ENCODE assay signal across 19 cellular contexts in the genomic region with DNA sequence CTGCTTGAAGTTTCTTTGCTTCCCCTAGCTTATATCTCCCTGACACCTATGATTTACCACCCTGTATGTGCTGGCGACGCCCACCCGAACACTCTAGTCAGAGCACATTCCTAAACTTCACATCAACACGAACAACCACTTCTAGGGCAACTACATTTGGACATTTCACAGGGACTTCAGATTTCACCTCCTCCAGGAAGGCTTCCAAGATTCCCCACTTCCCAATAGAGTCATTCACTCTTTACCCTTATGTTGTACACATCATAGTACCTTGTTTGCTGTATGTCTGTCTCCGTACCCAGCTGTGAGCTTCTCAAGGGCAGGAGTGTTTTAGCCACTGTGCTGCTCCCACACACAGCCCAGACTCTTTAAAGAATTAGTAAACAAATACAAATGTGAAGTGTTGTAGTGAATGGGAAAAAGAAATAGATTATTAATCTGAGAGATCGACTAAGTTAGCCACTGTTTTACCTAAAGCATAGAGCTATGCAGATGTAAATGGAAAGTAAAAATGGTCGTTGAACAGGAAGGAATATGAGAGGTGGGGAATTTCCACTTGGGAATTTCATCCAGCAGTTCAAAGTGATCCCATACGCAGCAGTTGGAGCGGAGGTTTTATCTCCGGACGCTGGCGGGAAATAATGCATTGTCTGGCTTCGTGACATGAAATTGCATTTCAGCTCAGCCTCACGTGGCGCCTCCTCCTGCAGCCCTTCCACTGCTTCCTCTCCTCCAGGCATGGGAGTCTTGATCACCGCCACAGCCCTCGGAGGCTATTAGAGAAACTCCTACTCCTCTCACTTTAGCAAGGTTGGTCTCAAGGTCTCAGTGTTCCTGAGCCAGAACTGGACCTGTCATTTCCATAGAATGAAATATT.
DNase-seq lines count a peak whose midpoint lies in the region; ATAC-seq, FAIRE-seq and TF ChIP-seq lines count a peak whose summit lies in the region.
"Had no signal": no experiment of that assay in that cellular context is flagged by ENCODE, and none has a peak within 500 bp of the region (broad histone marks: within the 10 kb centered on the region; RNA-seq: fewer than 3 reads in every experiment).

No MANE protein-coding gene starts in this region.

- H3F3A ChIP-seq in neural cell (ENCODE audit: insufficient read depth, low read length, poor library complexity, severe bottlenecking): no peaks in the 10 kb centered on the region

- TF ChIP-seq EP300 in HepG2 (IDR thresholded peaks at IDR 0.05; ENCODE audit: low read depth in 2 of 2, low read length in 2 of 2) (no peak), HepG2 (CRISPR knock-in tag; IDR thresholded peaks at IDR 0.05; ENCODE audit: borderline replicate concordance) (no peak), neural cell (conservative IDR thresholded peaks at IDR 0.05; ENCODE audit: poor library complexity, severe bottlenecking) (no peak)

- ATAC-seq in HepG2: no peak
- no peak for ATAC-seq in GM19328 (IDR thresholded peaks at IDR 0.05; ENCODE audit: unreplicated experiment)
- ATAC-seq: gastrocnemius medialis had no signal

- H3K4me1 ChIP-seq in liver (ENCODE audit: control insufficient read depth in 4 of 4, insufficient read depth in 4 of 4, low read length in 3 of 4): no peaks in the 10 kb centered on the region
- H3K4me1 ChIP-seq in HepG2 (ENCODE audit: insufficient read depth, low read length): no peaks in the 10 kb centered on the region
- H3K4me1 ChIP-seq: BE2C had no signal

- peak overlapping the region; percentile 7 to 38 for H3K27ac ChIP-seq in liver (ENCODE audit: low read depth in 1 of 2, low read length in 2 of 2)
- H3K27ac ChIP-seq in HepG2 (ENCODE audit: extremely low read length, insufficient read depth, low read length): no peak overlapping the region
- no peak overlapping the region for H3K27ac ChIP-seq in neural cell (ENCODE audit: low read length)
- H3K27ac ChIP-seq: tibial nerve, VCaP had no signal

- H3K27me3 ChIP-seq in liver (ENCODE audit: control insufficient read depth in 4 of 4, insufficient read depth in 4 of 4, low read length in 3 of 4): no peaks in the 10 kb centered on the region
- no peaks in the 10 kb centered on the region for H3K27me3 ChIP-seq in HepG2 (ENCODE audit: control insufficient read depth in 1 of 2, insufficient read depth in 2 of 2, low read length in 2 of 2)
- no peaks in the 10 kb centered on the region for H3K27me3 ChIP-seq in neural cell (ENCODE audit: insufficient read depth, low read depth, low read length)
- H3K27me3 ChIP-seq: gastrocnemius medialis, tibial nerve had no signal

- CTCF ChIA-PET in HepG2 (lab: Yijun Ruan, JAX; ENCODE audit: low intra/inter-chr PET ratio, low total read pairs): no interaction called here

- POLR2A ChIA-PET in HepG2 (lab: Yijun Ruan, JAX): interaction anchor here (0.7 kb wide), 1 partner anchor 13 kb away, joined by 3 read pairs; no protein-coding TSS in a partner anchor

- H3K9ac ChIP-seq in liver (ENCODE audit: low read depth in 1 of 2, low read length in 2 of 2): no peak overlapping the region
- H3K9ac ChIP-seq in HepG2 (ENCODE audit: insufficient read depth, low read depth, low read length): no peak overlapping the region
- no peak overlapping the region for H3K9ac ChIP-seq in neural cell (ENCODE audit: low read length)

- intact Hi-C loops in HepG2 (cut with micrococcal nuclease; ENCODE audit: unreplicated experiment): no loop called here

- in situ Hi-C loops in HepG2 (cut with HindIII; ENCODE audit: extremely low pct_ligation_motif_present, low pct_unique_long_range_greater_than_20kb): no loop called here

- H4K20me1 ChIP-seq in HepG2 (ENCODE audit: insufficient read depth, low read length): no peaks in the 10 kb centered on the region
- H4K20me1 ChIP-seq in neural cell (ENCODE audit: insufficient read depth): no peaks in the 10 kb centered on the region

- no peaks in the 10 kb centered on the region for H3K9me2 ChIP-seq in neural cell (ENCODE audit: insufficient read depth, low read length)

- no peaks in the 10 kb centered on the region for H3K79me2 ChIP-seq in HepG2 (ENCODE audit: insufficient read depth, low read length)
- H3K79me2 ChIP-seq in neural cell (replicated peaks; ENCODE audit: insufficient read depth, low read length): no peaks in the 10 kb centered on the region

- TF ChIP-seq POLR2A in HepG2 (IDR thresholded peaks at IDR 0.05; ENCODE audit: insufficient read depth in 1 of 2, low read depth in 2 of 2, low read length in 2 of 2): no peak

- no peaks in the 10 kb centered on the region for H3K36me3 ChIP-seq in liver (ENCODE audit: control insufficient read depth in 4 of 4, insufficient read depth in 3 of 4, low read depth in 1 of 4, low read length in 3 of 4)
- no peaks in the 10 kb centered on the region for H3K36me3 ChIP-seq in HepG2 (replicated peaks in 1 of 2; ENCODE audit: control insufficient read depth in 1 of 2, insufficient read depth in 2 of 2, low read length in 2 of 2)
- H3K36me3 ChIP-seq in neural cell (ENCODE audit: insufficient read depth, low read length): no peaks in the 10 kb centered on the region
- H3K36me3 ChIP-seq: BE2C, gastrocnemius medialis, tibial nerve had no signal

- H3K9me3 ChIP-seq in liver (ENCODE audit: control insufficient read depth in 4 of 4, low read length in 3 of 4) (no peaks in the 10 kb centered on the region), HepG2 (ENCODE audit: low read length) (no peaks in the 10 kb centered on the region), neural cell (ENCODE audit: low read length) (no peaks in the 10 kb centered on the region)
- H3K9me3 ChIP-seq: BE2C, gastrocnemius medialis had no signal

- no TSS peak for BruUV-seq in HepG2 (replicated peaks; lab: Mats Ljungman, UMichigan)

- no peak for DNase-seq in HepG2 (ENCODE audit: low spot score)
- DNase-seq in fibroblast of villous mesenchyme (ENCODE audit: low read depth): peak; percentile 10
- no peak for DNase-seq in stimulated activated CD4-positive, alpha-beta T cell treated with anti-CD3 and anti-CD28 coated beads, Interleukin-4, amount 100 ng/mL, for 1 hour
- no peak for DNase-seq in NCI-H226
- DNase-seq in stimulated activated CD4-positive, alpha-beta T cell treated with anti-CD3 and anti-CD28 coated beads, Interleukin-4, amount 100 ng/mL, for 24 hours: no peak
- DNase-seq: activated CD4-positive, alpha-beta T cell treated with anti-CD3 and anti-CD28 coated beads, Interleukin-2, amount 10 ng/mL, durations not matched to agents 7 days and 5 days; activated naive CD4-positive, alpha-beta T cell treated with anti-CD3 and anti-CD28 coated beads for 36 hours; BE2C; DMS53; gastrocnemius medialis; NCI-H1417 treated with DMSO at 0.1 percent for 48 hours; NCI-H446 treated with DMSO at 0.1 percent for 48 hours; occipital lobe had no signal

- TF ChIP-seq RAD21 in liver (IDR thresholded peaks at IDR 0.05) (no peak), HepG2 (CRISPR knock-in tag; IDR thresholded peaks at IDR 0.05) (no peak), neural cell (conservative IDR thresholded peaks at IDR 0.05) (no peak)

- 75% methylated on average over 17 of the region's 17 CpGs for WGBS in liver
- 56% methylated on average over 17 of the region's 17 CpGs for WGBS in HepG2 (ENCODE audit: low lambda C conversion rate)

- H3K4me3 ChIP-seq in liver (ENCODE audit: low read depth in 1 of 3, low read length in 3 of 3) (no peak overlapping the region), HepG2 (replicated peaks in 1 of 3; ENCODE audit: insufficient read depth in 1 of 3, low read depth in 2 of 3, low read length in 3 of 3) (no peak overlapping the region), fibroblast of villous mesenchyme (ENCODE audit: low read depth, low read length) (no peak overlapping the region), neural cell (ENCODE audit: low read length) (no peak overlapping the region)
- H3K4me3 ChIP-seq: gastrocnemius medialis, tibial nerve had no signal

- no peak overlapping the region for H3K4me2 ChIP-seq in HepG2 (ENCODE audit: low read depth, low read length)
- H3K4me2 ChIP-seq in neural cell (ENCODE audit: low read length): no peak overlapping the region

- H2AFZ ChIP-seq in HepG2 (ENCODE audit: low read length) (no peak overlapping the region), neural cell (ENCODE audit: low read depth, low read length) (no peak overlapping the region)

- no peak for FAIRE-seq in HepG2 (lab: Jason Lieb, UNC)
- FAIRE-seq: G401.6 had no signal

- TF ChIP-seq CTCF in liver (IDR thresholded peaks at IDR 0.05; ENCODE audit: low read depth, low read length, missing input control) (no peak), HepG2 (CRISPR knock-in tag; IDR thresholded peaks at IDR 0.05) (no peak), fibroblast of villous mesenchyme (IDR thresholded peaks at IDR 0.05; ENCODE audit: insufficient read depth, low read depth, low read length) (no peak), neural cell (IDR thresholded peaks at IDR 0.05; ENCODE audit: poor library complexity, severe bottlenecking) (no peak)

TF ChIP-seq in liver, 16 proteins besides CTCF, POLR2A, EP300 and RAD21 (continues in another document):
- TF ChIP-seq HNF4A (conservative IDR thresholded peaks at IDR 0.05): no peak
- no peak for TF ChIP-seq YY1 (IDR thresholded peaks at IDR 0.05)
- no peak for TF ChIP-seq TAF1 (conservative IDR thresholded peaks at IDR 0.05)

TF ChIP-seq in HepG2, 621 proteins besides CTCF, POLR2A, EP300 and RAD21 (continues in another document):
- TF ChIP-seq HNRNPK (IDR thresholded peaks at IDR 0.05; ENCODE audit: low read depth, low read length, poor library complexity, severe bottlenecking): no peak
- TF ChIP-seq SOX13 (IDR thresholded peaks at IDR 0.05): no peak
- no peak for TF ChIP-seq SOX13 (CRISPR knock-in tag; conservative IDR thresholded peaks at IDR 0.05 in 1 of 2, IDR thresholded peaks at IDR 0.05 in 1 of 2)
- no peak for TF ChIP-seq ZSCAN21 (CRISPR knock-in tag; IDR thresholded peaks at IDR 0.05; ENCODE audit: borderline replicate concordance)
- TF ChIP-seq PTBP1 (IDR thresholded peaks at IDR 0.05; ENCODE audit: low read depth, low read length, poor library complexity, severe bottlenecking): no peak
- TF ChIP-seq ZBTB20 (CRISPR knock-in tag; IDR thresholded peaks at IDR 0.05; ENCODE audit: borderline replicate concordance, low read depth): no peak
- no peak for TF ChIP-seq ZNF720 (CRISPR knock-in tag; IDR thresholded peaks at IDR 0.05)

TF ChIP-seq in neural cell, 6 proteins besides CTCF, POLR2A, EP300 and RAD21 (continues in another document):
- no peak for TF ChIP-seq EZH2 (IDR thresholded peaks at IDR 0.05; ENCODE audit: borderline replicate concordance, insufficient read depth, low read length, poor library complexity, severe bottlenecking)
- TF ChIP-seq TAF1 (IDR thresholded peaks at IDR 0.05; ENCODE audit: low read depth): no peak
- peak; percentile 21 for TF ChIP-seq POLR2AphosphoS5 (IDR thresholded peaks at IDR 0.05)

Comparison
In these comparisons a context has a peak if more than half of its experiments do, and no peak if none do; other contexts are left out.
1. H3K27ac ChIP-seq: peak in liver (2 of 2); none in HepG2 (single experiment) and neural cell (single experiment).